Comparison of ENCODE assay signal across 8 cellular contexts in genomic region chr5:73564644-73565165, GRCh38. TPM values are rescaled to one million over a fixed set of nuclear protein-coding genes. Genes with fewer than 3 reads are reported as not detected.
DNase-seq lines count a peak whose midpoint lies in the region; ATAC-seq and TF ChIP-seq lines count a peak whose summit lies in the region.

No MANE protein-coding gene starts in this region.

- peaks cover 39% of the 10 kb centered on the region for H3K36me3 ChIP-seq in OCI-LY7 (ENCODE audit: insufficient read depth, low read length)
- H3K36me3 ChIP-seq in lower lobe of right lung: peaks cover 50% of the 10 kb centered on the region

- H3K27me3 Mint-ChIP-seq in type B pancreatic cell: no peaks in the 10 kb centered on the region

- CTCF ChIA-PET in OCI-LY7 (lab: Charles Lee; ENCODE audit: unreplicated experiment): interaction anchor here (1.4 kb wide), 1 partner anchor 9 kb away, joined by 4 read pairs; no protein-coding TSS in a partner anchor

- H3K4me1 ChIP-seq in OCI-LY7 (ENCODE audit: insufficient read depth, low read length, poor library complexity, severe bottlenecking) (peaks cover 31% of the 10 kb centered on the region), lower lobe of right lung (peaks cover 35% of the 10 kb centered on the region)

- ATAC-seq in GM21528 (IDR thresholded peaks at IDR 0.05; ENCODE audit: low FRiP score, unreplicated experiment) (peak; percentile 2), lower lobe of right lung (peak; percentile 2 to 14), GM19324 (IDR thresholded peaks at IDR 0.05; ENCODE audit: low FRiP score, unreplicated experiment) (no peak)

- peak overlapping the region; percentile 99 for H3K4me3 Mint-ChIP-seq in type B pancreatic cell

- peak overlapping the region; percentile 99 for H3K4me2 ChIP-seq in OCI-LY7 (ENCODE audit: low read length)

- H3K9me2 ChIP-seq in OCI-LY7 (ENCODE audit: insufficient read depth, low read length): no peaks in the 10 kb centered on the region

- H3K27me3 ChIP-seq in lower lobe of right lung (ENCODE audit: low read depth): no peaks in the 10 kb centered on the region

- intact Hi-C loops in OCI-LY7 (cut with micrococcal nuclease; ENCODE audit: unreplicated experiment): loop anchor here (1.0 kb wide), 1 partner anchor 66 kb away; the partner anchor contains the start of gene BTF3
- intact Hi-C loops in lower lobe of right lung (cut with DNase I): no loop called here

- peaks cover 59% of the 10 kb centered on the region for H3K79me2 ChIP-seq in OCI-LY7 (ENCODE audit: insufficient read depth, low read depth, low read length)

- POLR2A ChIA-PET in OCI-LY7 (lab: Charles Lee): interaction anchor here (0.5 to 2.0 kb wide), 12 partner anchors 9 to 1776 kb away, joined by 3 to 10 read pairs (median 5); no protein-coding TSS in a partner anchor

- no peaks in the 10 kb centered on the region for H3K9me3 ChIP-seq in OCI-LY7 (ENCODE audit: low read length)
- no peaks in the 10 kb centered on the region for H3K9me3 ChIP-seq in lower lobe of right lung

- H3K9me3 Mint-ChIP-seq in type B pancreatic cell: no peaks in the 10 kb centered on the region

- no peak for TF ChIP-seq CTCF in AG09309 (IDR thresholded peaks at IDR 0.05; ENCODE audit: control insufficient read depth, insufficient read depth, low read depth, low read length, missing control alignments)
- TF ChIP-seq CTCF in OCI-LY7 (conservative IDR thresholded peaks at IDR 0.05; ENCODE audit: low read length): no peak
- TF ChIP-seq CTCF in cardiac fibroblast (IDR thresholded peaks at IDR 0.05; ENCODE audit: low read depth, low read length): no peak
- TF ChIP-seq CTCF in lower lobe of right lung (IDR thresholded peaks at IDR 0.05): no peak
- no peak for TF ChIP-seq CTCF in type B pancreatic cell (conservative IDR thresholded peaks at IDR 0.05)

- DNase-seq in AG09309 (ENCODE audit: low read depth) (no peak), OCI-LY7 (ENCODE audit: low spot score) (peak; percentile 5), cardiac fibroblast (ENCODE audit: low read depth in 2 of 2) (peak; percentile 13 to 18), lower lobe of right lung (no peak), type B pancreatic cell (ENCODE audit: extremely low spot score, unreplicated experiment) (no peak), NCI-H2081 treated with DMSO at 0.1 percent for 48 hours (lab: John Stamatoyannopoulos, UW) (no peak)

- peaks cover 11% of the 10 kb centered on the region for H3K36me3 Mint-ChIP-seq in type B pancreatic cell

- peaks cover 14% of the 10 kb centered on the region for H3K4me1 Mint-ChIP-seq in type B pancreatic cell (ENCODE audit: unreplicated experiment)

- peak overlapping the region; percentile 93 for H2AFZ ChIP-seq in OCI-LY7 (ENCODE audit: low read length)

- H3K27ac ChIP-seq in OCI-LY7 (ENCODE audit: low read depth, low read length, poor library complexity, severe bottlenecking) (peak overlapping the region; percentile 73), lower lobe of right lung (peak overlapping the region; percentile 94)

- no peaks in the 10 kb centered on the region for H4K20me1 ChIP-seq in OCI-LY7 (ENCODE audit: insufficient read depth, low read length)

- no TSS peak for BruUV-seq in OCI-LY7 (replicated peaks; lab: Mats Ljungman, UMichigan)

- H3K4me3 ChIP-seq in AG09309 (ENCODE audit: control insufficient read depth, low read depth, low read length): peak overlapping the region; percentile 69
- peak overlapping the region; percentile 80 for H3K4me3 ChIP-seq in OCI-LY7 (ENCODE audit: low read depth, low read length, poor library complexity, severe bottlenecking)
- H3K4me3 ChIP-seq in cardiac fibroblast (replicated peaks in 1 of 2; ENCODE audit: low read depth in 2 of 2, low read length in 2 of 2): peak overlapping the region; percentile 83 to 91
- peak overlapping the region; percentile 83 for H3K4me3 ChIP-seq in lower lobe of right lung

- peak overlapping the region; percentile 100 for H3K27ac Mint-ChIP-seq in type B pancreatic cell

RNA-seq across cellular contexts. Expression of gene ANKRA2, which starts 0.7 kb away (rescaled TPM):
- total RNA-seq in OCI-LY7 (2014; rRNA removed; shearing (Covaris generic)): 8.6 and 13.1 TPM in 2 replicates
- total RNA-seq in OCI-LY7 (2022) (17.5 and 19.9 TPM in 2 replicates), lower lobe of right lung (26.7 TPM), type B pancreatic cell (ENCODE audit: low replicate concordance) (23.2 and 26.0 TPM in 2 replicates)

RNA-seq across cellular contexts. Expression of gene UTP15, which starts 0.8 kb away (rescaled TPM):
- 21.5 and 22.8 TPM in 2 replicates for total RNA-seq in OCI-LY7 (2014; rRNA removed; shearing (Covaris generic))
- total RNA-seq in OCI-LY7 (2022): 29.9 and 32.1 TPM in 2 replicates
- 12.8 TPM for total RNA-seq in lower lobe of right lung
- total RNA-seq in type B pancreatic cell (ENCODE audit: low replicate concordance): 15.7 and 22.7 TPM in 2 replicates

Comparison
In these comparisons a context has a peak if more than half of its experiments do, and no peak if none do; other contexts are left out.
1. DNase-seq: peak in OCI-LY7 (single experiment) and cardiac fibroblast (2 of 2); none in AG09309 (single experiment), lower lobe of right lung (single experiment), type B pancreatic cell (single experiment) and NCI-H2081 treated with DMSO at 0.1 percent for 48 hours (single experiment).
2. Peak in every context shown above with its lines, with median percentiles within 50 percentile points of each other: H3K4me3 ChIP-seq.